8 cellular contexts compared by ENCODE assay signal in genomic region chr6:49463612-49463967, GRCh38. TPM values are rescaled to one million over a fixed set of nuclear protein-coding genes. Genes with fewer than 3 reads are reported as not detected.
DNase-seq lines count a peak whose midpoint lies in the region; ATAC-seq and TF ChIP-seq lines count a peak whose summit lies in the region.

No MANE protein-coding gene starts in this region.

- no peak for DNase-seq in AG04450 (ENCODE audit: low read depth, low spot score)
- peak; percentile 77 for DNase-seq in OCI-M2 (lab: John Stamatoyannopoulos, UW; ENCODE audit: unreplicated experiment)
- DNase-seq in epithelial cell of prostate (ENCODE audit: low read depth, low spot score) = no peak
- no peak for DNase-seq in GM19240 (ENCODE audit: insufficient read length, low spot score)

- H3K27ac ChIP-seq in AG04450 (ENCODE audit: low read depth, low read length) (no peak overlapping the region), epithelial cell of prostate (peak overlapping the region; percentile 60), rectal smooth muscle tissue (ENCODE audit: low read depth, low read length) (peak overlapping the region; percentile 64)

- POLR2A ChIA-PET in AG04450 (lab: Yijun Ruan, JAX) = no interaction called here

- H3K27me3 ChIP-seq in AG04450 (ENCODE audit: control insufficient read depth, insufficient read depth, low read length) = no peaks in the 10 kb centered on the region
- no peaks in the 10 kb centered on the region for H3K27me3 ChIP-seq in rectal smooth muscle tissue (ENCODE audit: control insufficient read depth, insufficient read depth, low read length)

- no peaks in the 10 kb centered on the region for H3K9me3 ChIP-seq in AG04450 (ENCODE audit: control insufficient read depth, insufficient read depth, low read length)

- H3K9ac ChIP-seq in rectal smooth muscle tissue (ENCODE audit: low read length) = peak overlapping the region; percentile 64

- H3K4me3 ChIP-seq in AG04450 (ENCODE audit: low read depth, low read length) = peak overlapping the region; percentile 94
- H3K4me3 ChIP-seq in rectal smooth muscle tissue (ENCODE audit: low read length) = peak overlapping the region; percentile 86

- no peak for TF ChIP-seq CTCF in AG04450 (IDR thresholded peaks at IDR 0.05; ENCODE audit: low read depth, low read length)

- CTCF ChIA-PET in AG04450 (lab: Charles Lee) = no interaction called here

- peak; percentile 0 for ATAC-seq in GM21381 (IDR thresholded peaks at IDR 0.05; ENCODE audit: unreplicated experiment)
- ATAC-seq in HG02610 (IDR thresholded peaks at IDR 0.05; ENCODE audit: unreplicated experiment) = no peak
- ATAC-seq in HG03571 (IDR thresholded peaks at IDR 0.05; ENCODE audit: unreplicated experiment) = no peak

- peaks cover 3% of the 10 kb centered on the region for H3K36me3 ChIP-seq in rectal smooth muscle tissue (ENCODE audit: control insufficient read depth, insufficient read depth, low read length)

- peaks cover 7% of the 10 kb centered on the region for H3K4me1 ChIP-seq in rectal smooth muscle tissue (ENCODE audit: control insufficient read depth, insufficient read depth, low read length)

RNA-seq across cellular contexts. Expression of gene CENPQ, which starts 0.4 kb away (rescaled TPM):
- 3.4 and 6.5 TPM in 2 replicates for polyA plus RNA-seq in AG04450 (2011; rRNA removed)
- 0.55 and 1.0 TPM in 2 replicates for polyA minus RNA-seq in AG04450 (2011; rRNA and poly(A)+ RNA removed)

RNA-seq across cellular contexts. Expression of gene MMUT, which starts 0.5 kb away (rescaled TPM):
- polyA plus RNA-seq in AG04450 (2011; rRNA removed) = 19.9 and 26.8 TPM in 2 replicates
- 12.6 and 16.9 TPM in 2 replicates for polyA minus RNA-seq in AG04450 (2011; rRNA and poly(A)+ RNA removed)

RNA-seq across cellular contexts. Expression of gene GLYATL3, which starts 36.1 kb away (rescaled TPM):
- polyA plus RNA-seq in AG04450 (2011; rRNA removed) = not detected in 2 replicates
- polyA minus RNA-seq in AG04450 (2011; rRNA and poly(A)+ RNA removed) = not detected in 2 replicates
